In genomic region chr6:68391953-68392352, GRCh38 we compare ENCODE assay signal across 9 cellular contexts.
"Had no signal": no experiment of that assay in that cellular context is flagged by ENCODE, and none has a peak within 500 bp of the region (broad histone marks: within the 10 kb centered on the region; RNA-seq: fewer than 3 reads in every experiment).

No MANE protein-coding gene starts in this region.

- H2AFZ ChIP-seq: GM23248, GM23338 had no signal

- H3K27ac ChIP-seq: GM23248 had no signal

- H3K4me3 ChIP-seq: GM23248, GM23338, HAP-1 had no signal

- H3K4me2 ChIP-seq: GM23338 had no signal

- ATAC-seq: GM23338, HCT116 had no signal

- H3K9ac ChIP-seq: GM23248 had no signal

- DNase-seq: GM23248, GOT3, H7, H9, HCEC 1CT, HFFc6 had no signal

- H3K9me3 ChIP-seq: HAP-1 had no signal

- H3K4me1 ChIP-seq: HAP-1 had no signal

- H3K36me3 ChIP-seq: HAP-1 had no signal
